1 cellular context compared by ENCODE assay signal in the genomic region with DNA sequence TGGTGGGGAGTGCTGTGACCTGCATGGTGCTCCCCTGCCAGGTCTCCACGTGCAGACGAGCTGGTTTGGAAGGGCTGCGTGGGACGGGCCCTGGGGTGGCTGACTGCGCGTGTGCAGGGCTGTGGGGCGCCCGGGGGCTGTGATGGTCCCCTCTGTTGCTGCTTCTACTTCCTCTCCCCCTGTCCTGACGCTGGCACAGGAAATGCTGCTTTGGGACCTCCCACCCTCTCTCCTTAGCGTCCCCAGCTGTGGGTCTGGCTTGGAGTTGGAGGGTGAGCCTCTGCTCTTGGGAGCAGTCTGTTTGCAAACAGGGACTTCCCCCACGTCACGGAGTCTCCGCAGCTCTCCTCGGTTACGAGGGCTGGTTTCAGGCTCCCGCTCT.
TF ChIP-seq lines count a peak whose summit lies in the region.

No MANE protein-coding gene starts in this region.

TF ChIP-seq in IMR-90, 13 proteins besides CTCF, POLR2A, EP300 and RAD21:
- TF ChIP-seq CEBPB (IDR thresholded peaks at IDR 0.05; ENCODE audit: low read depth, low read length) (no peak), RFX5 (IDR thresholded peaks at IDR 0.05; ENCODE audit: low read depth, low read length) (no peak), USF2 (IDR thresholded peaks at IDR 0.05; ENCODE audit: low read depth, low read length) (no peak), SMC3 (IDR thresholded peaks at IDR 0.05; ENCODE audit: low read depth, low read length) (no peak), BHLHE40 (IDR thresholded peaks at IDR 0.05; ENCODE audit: low read depth, low read length) (no peak), CHD1 (IDR thresholded peaks at IDR 0.05; ENCODE audit: low read depth, low read length) (no peak), RCOR1 (IDR thresholded peaks at IDR 0.05; ENCODE audit: insufficient replicate concordance, low read length) (no peak), NFE2L2 (IDR thresholded peaks at IDR 0.05; ENCODE audit: low read depth, low read length) (no peak), MAZ (IDR thresholded peaks at IDR 0.05; ENCODE audit: borderline replicate concordance, low read depth, low read length) (no peak), MAFK (IDR thresholded peaks at IDR 0.05; ENCODE audit: low read depth, low read length) (no peak), FOS (IDR thresholded peaks at IDR 0.05; ENCODE audit: low read depth, low read length) (no peak)
- TF ChIP-seq, protein P1, sequence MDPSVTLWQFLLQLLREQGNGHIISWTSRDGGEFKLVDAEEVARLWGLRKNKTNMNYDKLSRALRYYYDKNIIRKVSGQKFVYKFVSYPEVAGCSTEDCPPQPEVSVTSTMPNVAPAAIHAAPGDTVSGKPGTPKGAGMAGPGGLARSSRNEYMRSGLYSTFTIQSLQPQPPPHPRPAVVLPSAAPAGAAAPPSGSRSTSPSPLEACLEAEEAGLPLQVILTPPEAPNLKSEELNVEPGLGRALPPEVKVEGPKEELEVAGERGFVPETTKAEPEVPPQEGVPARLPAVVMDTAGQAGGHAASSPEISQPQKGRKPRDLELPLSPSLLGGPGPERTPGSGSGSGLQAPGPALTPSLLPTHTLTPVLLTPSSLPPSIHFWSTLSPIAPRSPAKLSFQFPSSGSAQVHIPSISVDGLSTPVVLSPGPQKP (IDR thresholded peaks at IDR 0.05; ENCODE audit: borderline replicate concordance, low read depth, low read length): no peak
